Comparison of ENCODE assay signal across 30 cellular contexts in the genomic region with DNA sequence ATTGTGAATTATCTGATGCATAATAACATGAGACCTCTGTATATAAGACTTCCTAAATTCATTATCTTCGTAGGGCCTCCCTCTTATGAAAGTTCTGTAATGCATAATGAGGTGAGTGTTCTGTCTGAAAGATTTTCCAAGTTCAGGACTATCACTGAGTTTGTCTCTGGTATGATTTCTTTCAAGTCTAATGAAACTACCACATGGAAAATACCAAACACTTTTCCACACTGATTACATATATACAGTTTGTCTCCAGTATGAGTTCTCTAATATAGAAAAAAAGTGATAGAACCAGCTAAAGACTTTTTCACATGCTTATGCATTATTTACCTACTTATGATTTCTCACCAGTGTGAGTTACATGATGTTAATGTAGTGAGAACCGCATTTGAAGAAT. TPM values are rescaled to one million over a fixed set of nuclear protein-coding genes. Genes with fewer than 3 reads are reported as not detected.
"Had no signal": no experiment of that assay in that cellular context is flagged by ENCODE, and none has a peak within 500 bp of the region (broad histone marks: within the 10 kb centered on the region; RNA-seq: fewer than 3 reads in every experiment).

No MANE protein-coding gene starts in this region.

- H3K4me3 ChIP-seq: coronary artery, dorsolateral prefrontal cortex, esophagus muscularis mucosa, gastroesophageal sphincter, heart right ventricle, hepatocyte had no signal

- H3K4me2 ChIP-seq: hepatocyte had no signal

- H3K79me2 ChIP-seq: hepatocyte had no signal

- ATAC-seq: activated CD4-positive, CD25-positive, alpha-beta regulatory T cell treated with anti-CD3 and anti-CD28 coated beads, Interleukin-2, amount 50 U/mL, for 24 hours; activated CD8-positive, alpha-beta T cell treated with anti-CD3 and anti-CD28 coated beads for 36 hours; activated T-cell treated with anti-CD3 and anti-CD28 coated beads, Interleukin-2, amount 50 U/mL, for 4 hours; activated T-helper 17 cell treated with anti-CD3 and anti-CD28 coated beads, Interleukin-2, amount 50 U/mL, for 72 hours; gastroesophageal sphincter; heart right ventricle had no signal

- H3K27ac ChIP-seq: brain microvascular endothelial cell, coronary artery, dorsolateral prefrontal cortex, esophagus muscularis mucosa, gastroesophageal sphincter, heart right ventricle, hepatocyte, WERI-Rb-1 had no signal

- DNase-seq: activated B cell treated with CpG ODN at 0.5 μM for 24 hours; activated CD4-positive, alpha-beta T cell treated with anti-CD3 and anti-CD28 coated beads for 48 hours; activated CD4-positive, alpha-beta T cell treated with anti-CD3 and anti-CD28 coated beads, Interleukin-2, amount 50 U/mL, for 1 hour; activated CD4-positive, alpha-beta T cell treated with anti-CD3 and anti-CD28 coated beads, Interleukin-2, amount 50 U/mL, for 48 hours; activated CD8-positive, alpha-beta memory T cell treated with anti-CD3 and anti-CD28 coated beads for 24 hours; activated CD8-positive, alpha-beta T cell treated with anti-CD3 and anti-CD28 coated beads for 36 hours; activated effector memory CD4-positive, alpha-beta T cell treated with Interleukin-2 at 50 U/mL for 16 hours; activated gamma-delta T cell treated with Interleukin-2 at 50 U/mL for 16 hours; activated naive CD4-positive, alpha-beta T cell treated with anti-CD3 and anti-CD28 coated beads, Interleukin-2, amount 50 U/mL, for 16 hours; activated naive CD4-positive, alpha-beta T cell treated with Interleukin-2 at 50 U/mL for 16 hours; activated T-cell treated with anti-CD3 and anti-CD28 coated beads, Interleukin-2, amount 50 U/mL, for 4 hours; amniotic stem cell; anterior cingulate cortex; brain microvascular endothelial cell; dorsolateral prefrontal cortex; effector memory CD4-positive, alpha-beta T cell; endodermal cell; foreskin melanocyte; heart right ventricle; T1000; WERI-Rb-1 had no signal

- H3K36me3 ChIP-seq: brain microvascular endothelial cell, esophagus muscularis mucosa, gastroesophageal sphincter, heart right ventricle, WERI-Rb-1 had no signal

- H2AFZ ChIP-seq: hepatocyte had no signal

- H3K27me3 ChIP-seq: brain microvascular endothelial cell, dorsolateral prefrontal cortex, esophagus muscularis mucosa, gastroesophageal sphincter, heart right ventricle, hepatocyte had no signal

- H3K4me1 ChIP-seq: esophagus muscularis mucosa, gastroesophageal sphincter, heart right ventricle had no signal

- FAIRE-seq: astrocyte, bronchial epithelial cell had no signal

RNA-seq across cellular contexts. Expression of a gene that starts 34.7 kb away (rescaled TPM):
- total RNA-seq: activated B cell treated with CpG ODN at 0.5 μM for 24 hours; activated CD8-positive, alpha-beta T cell treated with anti-CD3 and anti-CD28 coated beads for 36 hours; activated T-helper 17 cell treated with anti-CD3 and anti-CD28 coated beads, Interleukin-2, amount 50 U/mL, for 72 hours; bronchial epithelial cell; glomerular endothelial cell had no signal
